Comparison of ENCODE assay signal across 15 cellular contexts in genomic region chr4:128688025-128688721, GRCh38.
A peak's percentile ranks its signal among the peaks of the same experiment; 100 is the strongest.
DNase-seq lines count a peak whose midpoint lies in the region; ATAC-seq and TF ChIP-seq lines count a peak whose summit lies in the region.
"Had no signal": no experiment of that assay in that cellular context is flagged by ENCODE, and none has a peak within 500 bp of the region (broad histone marks: within the 10 kb centered on the region; RNA-seq: fewer than 3 reads in every experiment).

No MANE protein-coding gene starts in this region.

- no peaks in the 10 kb centered on the region for H3K27me3 ChIP-seq in GM23338 (ENCODE audit: insufficient read depth)
- H3K27me3 ChIP-seq in suprapubic skin, result no peaks in the 10 kb centered on the region
- no peaks in the 10 kb centered on the region for H3K27me3 ChIP-seq in SJCRH30

- H3K27ac Mint-ChIP-seq in GM23338, result peak overlapping the region; percentile 46; the same call in 1 of the 2 replicates
- no peak overlapping the region for H3K27ac Mint-ChIP-seq in activated naive CD8-positive, alpha-beta T cell treated with anti-CD3 and anti-CD28 coated beads for 36 hours
- H3K27ac Mint-ChIP-seq: CD14-positive monocyte; CD8-positive, alpha-beta T cell had no signal

- peaks cover 36% of the 10 kb centered on the region for H3K36me3 Mint-ChIP-seq in GM23338 (ENCODE audit: low read depth)
- no peaks in the 10 kb centered on the region for H3K36me3 Mint-ChIP-seq in activated naive CD8-positive, alpha-beta T cell treated with anti-CD3 and anti-CD28 coated beads for 36 hours
- H3K36me3 Mint-ChIP-seq: CD14-positive monocyte; CD8-positive, alpha-beta T cell had no signal

- no peaks in the 10 kb centered on the region for H4K20me1 ChIP-seq in GM23338 (replicated peaks; ENCODE audit: insufficient read depth)

- H2AFZ ChIP-seq in GM23338, result no peak overlapping the region

- H3K4me1 ChIP-seq in GM23338 (ENCODE audit: insufficient read depth) (peaks cover 34% of the 10 kb centered on the region), mucosa of descending colon (ENCODE audit: low read depth) (peaks cover 6% of the 10 kb centered on the region), suprapubic skin (no peaks in the 10 kb centered on the region), SJCRH30 (no peaks in the 10 kb centered on the region)

- peaks cover 50% of the 10 kb centered on the region for H3K4me1 Mint-ChIP-seq in GM23338
- H3K4me1 Mint-ChIP-seq in activated naive CD8-positive, alpha-beta T cell treated with anti-CD3 and anti-CD28 coated beads for 36 hours, result no peaks in the 10 kb centered on the region
- H3K4me1 Mint-ChIP-seq: CD14-positive monocyte had no signal

- TF ChIP-seq CTCF in GM23338 (conservative IDR thresholded peaks at IDR 0.05; ENCODE audit: low read depth in 2 of 2) (no peak), VCaP (conservative IDR thresholded peaks at IDR 0.05) (no peak), fibroblast of villous mesenchyme (IDR thresholded peaks at IDR 0.05; ENCODE audit: insufficient read depth, low read depth, low read length) (no peak), mucosa of descending colon (IDR thresholded peaks at IDR 0.05) (no peak), suprapubic skin (IDR thresholded peaks at IDR 0.05) (no peak)

- 0 out of 2 replicates have a peak, but pooled peaks cover 3% of the 10 kb centered on the region for H3F3A ChIP-seq in GM23338 (replicated peaks; ENCODE audit: low read depth)

- no peak overlapping the region for H3K4me3 ChIP-seq in GM23338
- H3K4me3 ChIP-seq in fibroblast of villous mesenchyme (ENCODE audit: low read depth, low read length), result no peak overlapping the region
- no peak overlapping the region for H3K4me3 ChIP-seq in mucosa of descending colon
- no peak overlapping the region for H3K4me3 ChIP-seq in suprapubic skin
- no peak overlapping the region for H3K4me3 ChIP-seq in SJCRH30
- H3K4me3 ChIP-seq: HAP-1 had no signal

- ATAC-seq in GM23338 (no peak), mucosa of descending colon (peak; percentile 59), HG02938 (IDR thresholded peaks at IDR 0.05; ENCODE audit: unreplicated experiment) (no peak)
- ATAC-seq: CD8-positive, alpha-beta T cell had no signal

- intact Hi-C loops in mucosa of descending colon (cut with DNase I, micrococcal nuclease), result no loop called here

- H3K27ac ChIP-seq in GM23338 (ENCODE audit: low read depth) (no peak overlapping the region; the same call in 1 of the 2 replicates), VCaP (peak overlapping the region; percentile 71), suprapubic skin (no peak overlapping the region), SJCRH30 (no peak overlapping the region)

- WGBS in suprapubic skin, result 92% methylated on average over 3 of the region's 3 CpGs

- peaks cover 34% of the 10 kb centered on the region for H3K9me3 Mint-ChIP-seq in GM23338
- no peaks in the 10 kb centered on the region for H3K9me3 Mint-ChIP-seq in activated naive CD8-positive, alpha-beta T cell treated with anti-CD3 and anti-CD28 coated beads for 36 hours
- H3K9me3 Mint-ChIP-seq: CD8-positive, alpha-beta T cell had no signal

- DNase-seq in GM23338 (ENCODE audit: low spot score) (no peak), fibroblast of villous mesenchyme (ENCODE audit: low read depth) (peak; percentile 8), mucosa of descending colon (no peak), suprapubic skin (ENCODE audit: low spot score in 2 of 2) (no peak), SJCRH30 (no peak)
- no peak for DNase-seq in activated naive CD8-positive, alpha-beta T cell treated with anti-CD3 and anti-CD28 coated beads for 36 hours
- DNase-seq: CD8-positive, alpha-beta T cell; COR-L47; DND-41; GDM1; GOT3 had no signal

- no peak for TF ChIP-seq EP300 in suprapubic skin (IDR thresholded peaks at IDR 0.05)

- H3K27me3 Mint-ChIP-seq in GM23338 (ENCODE audit: insufficient read depth, low read depth, poor library complexity), result peaks cover 2% of the 10 kb centered on the region
- H3K27me3 Mint-ChIP-seq in activated naive CD8-positive, alpha-beta T cell treated with anti-CD3 and anti-CD28 coated beads for 36 hours, result peaks cover 2% of the 10 kb centered on the region

- H3K4me3 Mint-ChIP-seq in GM23338, result no peak overlapping the region
- no peak overlapping the region for H3K4me3 Mint-ChIP-seq in activated naive CD8-positive, alpha-beta T cell treated with anti-CD3 and anti-CD28 coated beads for 36 hours
- H3K4me3 Mint-ChIP-seq: CD14-positive monocyte; CD8-positive, alpha-beta T cell had no signal

- TF ChIP-seq POLR2A in suprapubic skin (IDR thresholded peaks at IDR 0.05), result no peak

- no peaks in the 10 kb centered on the region for H3K79me2 ChIP-seq in GM23338 (replicated peaks; ENCODE audit: insufficient read depth)

- H3K36me3 ChIP-seq in GM23338 (ENCODE audit: insufficient read depth), result no peaks in the 10 kb centered on the region
- H3K36me3 ChIP-seq in mucosa of descending colon (ENCODE audit: low read depth), result no peaks in the 10 kb centered on the region
- H3K36me3 ChIP-seq in suprapubic skin, result no peaks in the 10 kb centered on the region
- no peaks in the 10 kb centered on the region for H3K36me3 ChIP-seq in SJCRH30
- H3K36me3 ChIP-seq: HAP-1 had no signal

- peaks cover 4% of the 10 kb centered on the region; the same call in 1 of the 2 replicates for H3K9me2 ChIP-seq in GM23338 (ENCODE audit: insufficient read depth)

- no peak overlapping the region for H3K4me2 ChIP-seq in GM23338

- no peaks in the 10 kb centered on the region for H3K9me3 ChIP-seq in mucosa of descending colon
- no peaks in the 10 kb centered on the region for H3K9me3 ChIP-seq in suprapubic skin
- no peaks in the 10 kb centered on the region for H3K9me3 ChIP-seq in SJCRH30 (replicated peaks)
- H3K9me3 ChIP-seq: HAP-1 had no signal

TF ChIP-seq in GM23338, 12 proteins besides CTCF, POLR2A, EP300 and RAD21:
- no peak for TF ChIP-seq ETS1 (IDR thresholded peaks at IDR 0.05)
- TF ChIP-seq ZNF462 (CRISPR knock-in tag; IDR thresholded peaks at IDR 0.05), result no peak
- no peak for TF ChIP-seq POLR2AphosphoS5 (IDR thresholded peaks at IDR 0.05; ENCODE audit: low read depth)
